Comparison of ENCODE assay signal across 25 cellular contexts in the genomic region with DNA sequence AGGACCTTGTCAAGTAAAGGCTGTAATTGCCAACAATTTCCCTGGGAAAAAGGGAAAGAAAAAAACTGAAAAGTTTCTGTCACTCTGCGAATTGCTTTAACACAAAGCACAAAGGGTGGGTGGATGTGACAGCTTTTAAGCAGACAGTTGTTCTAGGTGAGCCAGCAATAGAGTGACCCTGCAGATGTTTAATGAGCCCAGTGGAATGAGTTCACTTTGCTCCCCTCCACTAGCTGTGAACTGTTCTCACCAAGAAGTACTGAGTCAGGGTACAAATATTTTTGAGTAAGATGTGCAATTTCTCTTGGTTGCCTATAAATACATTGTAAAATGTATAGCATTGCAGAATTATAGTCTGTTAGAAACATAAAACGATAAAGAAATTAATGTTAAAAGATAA.
"Had no signal": no experiment of that assay in that cellular context is flagged by ENCODE, and none has a peak within 500 bp of the region (broad histone marks: within the 10 kb centered on the region; RNA-seq: fewer than 3 reads in every experiment).

No MANE protein-coding gene starts in this region.

- H3K9ac ChIP-seq: parathyroid adenoma had no signal

- H3K4me3 ChIP-seq: breast epithelium, esophagus muscularis mucosa, psoas muscle, right atrium auricular region, suprapubic skin, tibial artery, upper lobe of right lung had no signal

- H3K9me3 ChIP-seq: breast epithelium, esophagus muscularis mucosa, psoas muscle, right atrium auricular region, suprapubic skin, tibial artery, upper lobe of right lung had no signal

- DNase-seq: activated CD4-positive, alpha-beta T cell treated with anti-CD3 and anti-CD28 coated beads for 4 hours; activated CD4-positive, alpha-beta T cell treated with anti-CD3 and anti-CD28 coated beads, Interleukin-2, amount 50 U/mL, for 4 hours; activated CD8-positive, alpha-beta memory T cell treated with anti-CD3 and anti-CD28 coated beads for 24 hours; activated gamma-delta T cell; activated naive CD4-positive, alpha-beta T cell treated with anti-CD3 and anti-CD28 coated beads, Interleukin-2, amount 10 ng/mL, durations not matched to agents 7 days and 5 days; activated naive CD8-positive, alpha-beta T cell treated with anti-CD3 and anti-CD28 coated beads, Interleukin-2, amount 10 ng/mL, durations not matched to agents 7 days and 5 days; activated T-cell treated with anti-CD3 and anti-CD28 coated beads, Interleukin-2, amount 50 U/mL, for 1 hour; amygdala; central memory CD4-positive, alpha-beta T cell; left ventricle myocardium superior; mammary epithelial cell; naive B cell; nucleus accumbens; psoas muscle; stimulated activated CD4-positive, alpha-beta T cell treated with anti-CD3 and anti-CD28 coated beads, Interleukin-15, amount 100 ng/mL, for 24 hours; stimulated activated CD4-positive, alpha-beta T cell treated with anti-CD3 and anti-CD28 coated beads, Interleukin-2, amount 100 ng/mL, for 24 hours; stimulated activated naive CD4-positive, alpha-beta T cell; tibial artery; upper lobe of right lung had no signal

- H3K4me1 ChIP-seq: breast epithelium, esophagus muscularis mucosa, parathyroid adenoma, psoas muscle, upper lobe of right lung had no signal

- ATAC-seq: left ventricle myocardium superior, psoas muscle, upper lobe of right lung had no signal

- H2AFZ ChIP-seq: parathyroid adenoma had no signal

- H3K79me2 ChIP-seq: parathyroid adenoma had no signal

- H3K27me3 ChIP-seq: breast epithelium, esophagus muscularis mucosa, right atrium auricular region, suprapubic skin, tibial artery, upper lobe of right lung had no signal

- H3K36me3 ChIP-seq: breast epithelium, esophagus muscularis mucosa, right atrium auricular region, suprapubic skin, tibial artery, upper lobe of right lung had no signal

- H3K27ac ChIP-seq: breast epithelium, esophagus muscularis mucosa, parathyroid adenoma, psoas muscle, right atrium auricular region, suprapubic skin, tibial artery, upper lobe of right lung, VCaP had no signal
